ENCODE assay signal across 22 cellular contexts in the genomic region with DNA sequence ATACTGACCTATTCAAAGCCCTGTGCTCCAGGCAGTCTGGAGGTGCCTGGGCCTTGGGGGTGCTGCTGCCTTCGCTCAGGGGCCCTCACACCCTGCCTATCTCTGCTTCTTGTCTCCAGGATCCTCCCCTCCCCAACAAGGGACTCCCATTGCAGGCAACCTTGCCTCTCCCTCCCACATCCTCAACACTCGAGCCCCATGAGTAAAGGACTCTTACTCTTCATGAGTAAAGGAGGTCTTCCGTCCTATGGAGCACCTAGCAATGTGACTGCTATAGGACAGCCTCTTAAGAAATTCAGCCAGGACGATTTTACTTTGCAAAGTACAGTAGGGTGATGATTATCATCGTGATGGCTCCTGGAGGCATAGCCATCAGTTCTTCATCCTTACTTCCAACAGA.
"Had no signal": no experiment of that assay in that cellular context is flagged by ENCODE, and none has a peak within 500 bp of the region (broad histone marks: within the 10 kb centered on the region; RNA-seq: fewer than 3 reads in every experiment).

No MANE protein-coding gene starts in this region.

- H3K9ac ChIP-seq: neural progenitor cell had no signal

- H3K27ac Mint-ChIP-seq: activated CD4-positive, alpha-beta memory T cell treated with anti-CD3 and anti-CD28 coated beads for 36 hours; activated T-helper 17 cell treated with anti-CD3 and anti-CD28 coated beads, Interleukin-2, amount 50 U/mL, for 72 hours; neural progenitor cell; stimulated activated naive CD8-positive, alpha-beta T cell treated with anti-CD3 and anti-CD28 coated beads, Interleukin-15, amount 100 ng/mL, for 72 hours had no signal

- H3K9me3 Mint-ChIP-seq: activated CD4-positive, alpha-beta memory T cell treated with anti-CD3 and anti-CD28 coated beads for 36 hours; activated T-helper 17 cell treated with anti-CD3 and anti-CD28 coated beads, Interleukin-2, amount 50 U/mL, for 72 hours; mesothelial cell of epicardium; stimulated activated naive CD8-positive, alpha-beta T cell treated with anti-CD3 and anti-CD28 coated beads, Interleukin-15, amount 100 ng/mL, for 72 hours had no signal

- H2AFZ ChIP-seq: neural progenitor cell had no signal

- H3K4me1 ChIP-seq: tibial artery had no signal

- H3K36me3 Mint-ChIP-seq: activated CD4-positive, alpha-beta memory T cell treated with anti-CD3 and anti-CD28 coated beads for 36 hours had no signal

- H3K4me2 ChIP-seq: neural progenitor cell had no signal

- H3K9me3 ChIP-seq: tibial artery had no signal

- H3K27me3 Mint-ChIP-seq: activated T-helper 17 cell treated with anti-CD3 and anti-CD28 coated beads, Interleukin-2, amount 50 U/mL, for 72 hours had no signal

- H3K36me3 ChIP-seq: brain microvascular endothelial cell, neural progenitor cell, tibial artery had no signal

- H3K4me3 Mint-ChIP-seq: activated CD4-positive, alpha-beta memory T cell treated with anti-CD3 and anti-CD28 coated beads for 36 hours; activated T-helper 17 cell treated with anti-CD3 and anti-CD28 coated beads, Interleukin-2, amount 50 U/mL, for 72 hours; mesothelial cell of epicardium; naive thymus-derived CD4-positive, alpha-beta T cell; neural progenitor cell; stimulated activated naive CD8-positive, alpha-beta T cell treated with anti-CD3 and anti-CD28 coated beads, Interleukin-15, amount 100 ng/mL, for 72 hours had no signal

- H3K27me3 ChIP-seq: brain microvascular endothelial cell, neural progenitor cell had no signal

- H3K4me3 ChIP-seq: neural progenitor cell, tibial artery had no signal

- H3K27ac ChIP-seq: brain microvascular endothelial cell, neural progenitor cell, tibial artery had no signal

- ATAC-seq: activated T-helper 17 cell treated with anti-CD3 and anti-CD28 coated beads, Interleukin-2, amount 50 U/mL, for 72 hours; esophagus mucosa; left cardiac atrium; left ventricle myocardium superior; right cardiac atrium; stimulated activated naive CD8-positive, alpha-beta T cell treated with anti-CD3 and anti-CD28 coated beads, Interleukin-15, amount 100 ng/mL, for 72 hours had no signal

- DNase-seq: activated CD4-positive, alpha-beta memory T cell treated with anti-CD3 and anti-CD28 coated beads for 36 hours; activated CD4-positive, alpha-beta T cell treated with anti-CD3 and anti-CD28 coated beads for 4 hours; activated CD8-positive, alpha-beta memory T cell treated with anti-CD3 and anti-CD28 coated beads, Interleukin-2, amount 50 U/mL, for 4 hours; activated gamma-delta T cell treated with Interleukin-2 at 50 U/mL for 16 hours; activated naive CD4-positive, alpha-beta T cell treated with anti-CD3 and anti-CD28 coated beads, Interleukin-2, amount 50 U/mL, for 16 hours; activated T-cell treated with anti-CD3 and anti-CD28 coated beads, Interleukin-2, amount 50 U/mL, for 1 hour; amniotic stem cell; brain microvascular endothelial cell; foreskin fibroblast; hippocampal formation; left cardiac atrium; left ventricle myocardium superior; naive thymus-derived CD4-positive, alpha-beta T cell; right cardiac atrium; stimulated activated CD4-positive, alpha-beta T cell treated with anti-CD3 and anti-CD28 coated beads, Interleukin-2, amount 100 ng/mL, for 48 hours; stimulated activated naive CD8-positive, alpha-beta T cell treated with anti-CD3 and anti-CD28 coated beads, Interleukin-15, amount 100 ng/mL, for 72 hours; T-helper 1 cell; tibial artery had no signal
